21 cellular contexts compared by ENCODE assay signal in genomic region chr10:58892039-58892665, GRCh38.
DNase-seq lines count a peak whose midpoint lies in the region; ATAC-seq and TF ChIP-seq lines count a peak whose summit lies in the region.
"Had no signal": no experiment of that assay in that cellular context is flagged by ENCODE, and none has a peak within 500 bp of the region (broad histone marks: within the 10 kb centered on the region; RNA-seq: fewer than 3 reads in every experiment).

No MANE protein-coding gene starts in this region.

- no peak for ATAC-seq in HG03159 (IDR thresholded peaks at IDR 0.05; ENCODE audit: unreplicated experiment)
- no peak for ATAC-seq in T-cell (replicated peaks in 1 of 4)
- ATAC-seq: activated CD8-positive, alpha-beta T cell treated with anti-CD3 and anti-CD28 coated beads for 36 hours; activated T-cell treated with anti-CD3 and anti-CD28 coated beads, Interleukin-2, amount 50 U/mL, for 72 hours; foreskin keratinocyte had no signal

- peak; percentile 6 for DNase-seq in EL
- peak; percentile 43 for DNase-seq in NCI-H2227 (lab: John Stamatoyannopoulos, UW; ENCODE audit: unreplicated experiment)
- DNase-seq in choroid plexus epithelial cell (ENCODE audit: low read depth): peak; percentile 65
- DNase-seq in osteocyte (ENCODE audit: extremely low spot score, unreplicated experiment): no peak
- DNase-seq in T-cell: no peak
- no peak for DNase-seq in HT-29 (ENCODE audit: low spot score)
- no peak for DNase-seq in endothelial cell (ENCODE audit: low spot score)
- DNase-seq: activated CD8-positive, alpha-beta T cell treated with anti-CD3 and anti-CD28 coated beads for 36 hours; activated T-cell treated with anti-CD3 and anti-CD28 coated beads, Interleukin-2, amount 50 U/mL, for 72 hours; BE2C; foreskin keratinocyte; GF-D8; IMR-90; MM.1S; NCI-H1930; NK-92 treated with Interleukin-12 subunit alpha and Interleukin-12 subunit beta, amount 100 ng/mL, for 24 hours; spleen; WERI-Rb-1 had no signal

- H3K4me1 Mint-ChIP-seq in osteocyte (ENCODE audit: unreplicated experiment): peaks cover 30% of the 10 kb centered on the region
- H3K4me1 Mint-ChIP-seq in T-cell: no peaks in the 10 kb centered on the region
- H3K4me1 Mint-ChIP-seq in endothelial cell (ENCODE audit: unreplicated experiment): no peaks in the 10 kb centered on the region
- H3K4me1 Mint-ChIP-seq: central memory CD8-positive, alpha-beta T cell had no signal

- H3K27me3 Mint-ChIP-seq in osteocyte (ENCODE audit: unreplicated experiment): no peaks in the 10 kb centered on the region
- peaks cover 3 to 4% of the 10 kb centered on the region in 2 donors for H3K27me3 Mint-ChIP-seq in T-cell
- H3K27me3 Mint-ChIP-seq in endothelial cell (ENCODE audit: unreplicated experiment): no peaks in the 10 kb centered on the region
- H3K27me3 Mint-ChIP-seq: central memory CD8-positive, alpha-beta T cell had no signal

- peak overlapping the region; percentile 73 for H3K27ac Mint-ChIP-seq in osteocyte (ENCODE audit: unreplicated experiment)
- H3K27ac Mint-ChIP-seq in T-cell: no peak overlapping the region
- H3K27ac Mint-ChIP-seq in endothelial cell (ENCODE audit: unreplicated experiment): no peak overlapping the region
- H3K27ac Mint-ChIP-seq: activated CD8-positive, alpha-beta T cell treated with anti-CD3 and anti-CD28 coated beads for 36 hours; activated T-cell treated with anti-CD3 and anti-CD28 coated beads, Interleukin-2, amount 50 U/mL, for 72 hours; T-helper 1 cell treated with Interleukin-12 subunit alpha and Interleukin-12 subunit beta and Interleukin-4 antibody, amounts not matched to agents 30 μg/mL and 1 μg/mL, for 36 hours had no signal

- CTCF ChIA-PET in T-cell (lab: Charles Lee): no interaction called here

- H3K9me3 Mint-ChIP-seq in osteocyte (ENCODE audit: unreplicated experiment) (no peaks in the 10 kb centered on the region), T-cell (peaks cover 0 to 8% (median 4%) of the 10 kb centered on the region in 3 donors), endothelial cell (ENCODE audit: unreplicated experiment) (no peaks in the 10 kb centered on the region)
- H3K9me3 Mint-ChIP-seq: activated CD8-positive, alpha-beta T cell treated with anti-CD3 and anti-CD28 coated beads for 36 hours; activated T-cell treated with anti-CD3 and anti-CD28 coated beads, Interleukin-2, amount 50 U/mL, for 72 hours; T-helper 1 cell treated with Interleukin-12 subunit alpha and Interleukin-12 subunit beta and Interleukin-4 antibody, amounts not matched to agents 30 μg/mL and 1 μg/mL, for 36 hours had no signal

- no peak overlapping the region for H3K4me3 ChIP-seq in choroid plexus epithelial cell (ENCODE audit: low read depth, low read length)
- H3K4me3 ChIP-seq: spleen had no signal

- H3K36me3 Mint-ChIP-seq in osteocyte (ENCODE audit: unreplicated experiment): no peaks in the 10 kb centered on the region
- no peaks in the 10 kb centered on the region for H3K36me3 Mint-ChIP-seq in T-cell
- no peaks in the 10 kb centered on the region for H3K36me3 Mint-ChIP-seq in endothelial cell (ENCODE audit: low read depth, unreplicated experiment)

- POLR2A ChIA-PET in T-cell (lab: Charles Lee): no interaction called here

- TF ChIP-seq CTCF in choroid plexus epithelial cell (conservative IDR thresholded peaks at IDR 0.05; ENCODE audit: low read depth, low read length) (no peak), osteocyte (IDR thresholded peaks at IDR 0.05) (no peak), endothelial cell (IDR thresholded peaks at IDR 0.05; ENCODE audit: unreplicated experiment) (no peak)

- H3K4me3 Mint-ChIP-seq in osteocyte (ENCODE audit: unreplicated experiment) (no peak overlapping the region), T-cell (no peak overlapping the region), endothelial cell (ENCODE audit: unreplicated experiment) (no peak overlapping the region)
- H3K4me3 Mint-ChIP-seq: activated CD8-positive, alpha-beta T cell treated with anti-CD3 and anti-CD28 coated beads for 36 hours; activated T-cell treated with anti-CD3 and anti-CD28 coated beads, Interleukin-2, amount 50 U/mL, for 72 hours; central memory CD8-positive, alpha-beta T cell; T-helper 1 cell treated with Interleukin-12 subunit alpha and Interleukin-12 subunit beta and Interleukin-4 antibody, amounts not matched to agents 30 μg/mL and 1 μg/mL, for 36 hours had no signal

Comparison
In these comparisons a context has a peak if more than half of its experiments do, and no peak if none do; other contexts are left out.
1. DNase-seq: peak in EL (single experiment), NCI-H2227 (single experiment) and choroid plexus epithelial cell (single experiment); none in osteocyte (single experiment), T-cell (0 of 34), HT-29 (single experiment) and endothelial cell (single experiment).